Comparison of ENCODE assay signal across 10 cellular contexts in the genomic region with DNA sequence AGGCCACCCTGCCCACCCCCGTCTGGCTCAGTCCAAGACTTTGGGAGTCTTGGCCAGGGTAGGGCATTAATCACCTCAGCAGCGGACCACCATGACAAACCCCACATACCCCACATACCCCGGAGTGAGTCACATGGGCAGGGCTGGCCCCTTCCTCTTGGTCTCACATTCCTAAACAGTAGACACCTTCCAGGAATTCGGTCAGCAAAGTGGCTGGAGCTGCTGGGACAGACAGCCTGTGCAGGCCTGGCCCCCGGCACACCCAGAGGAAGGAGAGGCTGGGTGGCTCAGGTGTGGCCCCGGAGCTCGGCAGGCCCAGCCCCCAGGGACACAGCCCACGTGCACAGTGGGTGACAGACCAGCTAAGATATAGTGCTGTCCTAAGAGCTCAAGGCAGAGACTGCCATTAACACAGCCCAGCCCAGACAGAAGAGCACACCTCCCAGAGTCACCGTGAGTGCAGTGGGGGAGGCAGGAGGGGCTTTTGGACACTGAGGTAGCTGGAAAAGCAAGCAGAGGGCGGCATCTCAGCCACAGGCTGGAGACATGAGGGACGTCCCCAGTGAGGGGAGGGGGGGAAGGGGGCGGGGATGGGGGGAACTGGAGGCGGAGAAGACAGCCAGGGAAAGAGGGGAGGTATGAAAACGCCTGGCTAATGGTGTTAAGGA. TPM values are rescaled to one million over a fixed set of nuclear protein-coding genes. Genes with fewer than 3 reads are reported as not detected.
DNase-seq lines count a peak whose midpoint lies in the region; ATAC-seq, FAIRE-seq and TF ChIP-seq lines count a peak whose summit lies in the region.
"Had no signal": no experiment of that assay in that cellular context is flagged by ENCODE, and none has a peak within 500 bp of the region (broad histone marks: within the 10 kb centered on the region; RNA-seq: fewer than 3 reads in every experiment).

No MANE protein-coding gene starts in this region.

- H3K4me3 ChIP-seq in astrocyte (ENCODE audit: insufficient read depth, low read depth, low read length) (no peak overlapping the region), keratinocyte (ENCODE audit: control insufficient read depth in 2 of 3, extremely low read depth in 1 of 3, insufficient read depth in 2 of 3, low read depth in 1 of 3, low read length in 3 of 3) (peak overlapping the region; percentile 14 to 55 (median 41)), thyroid gland (replicated peaks in 1 of 3) (no peak overlapping the region)

- no peaks in the 10 kb centered on the region for H3K9me3 ChIP-seq in astrocyte (ENCODE audit: insufficient read depth, low read depth, low read length)
- H3K9me3 ChIP-seq in keratinocyte (ENCODE audit: control insufficient read depth, low read depth, low read length) = no peaks in the 10 kb centered on the region
- H3K9me3 ChIP-seq in thyroid gland = no peaks in the 10 kb centered on the region

- peaks cover 25% of the 10 kb centered on the region for H3K4me1 Mint-ChIP-seq in astrocyte (ENCODE audit: low read depth, unreplicated experiment)

- intact Hi-C loops in thyroid gland (cut with DNase I) = no loop called here

- no peaks in the 10 kb centered on the region for H3K27me3 ChIP-seq in astrocyte (ENCODE audit: insufficient read depth, low read length)
- no peaks in the 10 kb centered on the region for H3K27me3 ChIP-seq in keratinocyte (ENCODE audit: control insufficient read depth, extremely low read depth, insufficient read depth, low read length)
- no peaks in the 10 kb centered on the region for H3K27me3 ChIP-seq in thyroid gland

- dilution Hi-C loops in keratinocyte (cut with MboI; ENCODE audit: extremely low pct_ligation_motif_present, low sequenced_read_pairs) = no loop called here

- H3K27me3 Mint-ChIP-seq in astrocyte (ENCODE audit: low read depth, unreplicated experiment) = no peaks in the 10 kb centered on the region

- peak overlapping the region; percentile 92 for H3K27ac Mint-ChIP-seq in astrocyte (ENCODE audit: unreplicated experiment)

- H3K4me1 ChIP-seq in astrocyte (ENCODE audit: insufficient read depth, low read length) (peaks cover 60% of the 10 kb centered on the region), keratinocyte (ENCODE audit: control insufficient read depth, extremely low read depth, insufficient read depth, low read length) (peaks cover 58% of the 10 kb centered on the region), thyroid gland (peaks cover 48 to 62% of the 10 kb centered on the region in 2 donors)

- H3K4me2 ChIP-seq in astrocyte (ENCODE audit: low read length) (peak overlapping the region; percentile 80), keratinocyte (ENCODE audit: control insufficient read depth, extremely low read depth, insufficient read depth, low read depth, low read length) (peak overlapping the region; percentile 82)

- FAIRE-seq in astrocyte (lab: Jason Lieb, UNC) (no peak), keratinocyte (lab: Jason Lieb, UNC) (peak; percentile 97)
- FAIRE-seq: GM18507 had no signal

- no peaks in the 10 kb centered on the region for H3K9me3 Mint-ChIP-seq in astrocyte (ENCODE audit: unreplicated experiment)

- H3K4me3 Mint-ChIP-seq in astrocyte (ENCODE audit: unreplicated experiment) = no peak overlapping the region

- peak in 1 of 2 donors; percentile 12 for TF ChIP-seq POLR2A in thyroid gland (IDR thresholded peaks at IDR 0.05)

- H4K20me1 ChIP-seq in astrocyte (ENCODE audit: insufficient read depth, low read length) (no peaks in the 10 kb centered on the region), keratinocyte (ENCODE audit: control insufficient read depth, extremely low read depth, insufficient read depth, low read length) (no peaks in the 10 kb centered on the region)

- 26 to 42% methylated on average over 12 to 14 of the region's 14 CpGs for WGBS in thyroid gland, 2 donors

- peaks cover 4% of the 10 kb centered on the region for H3K36me3 Mint-ChIP-seq in astrocyte (ENCODE audit: low read depth, unreplicated experiment)

- DNase-seq in HT-29 (ENCODE audit: low spot score) (peak; percentile 14), astrocyte (ENCODE audit: low read depth) (peak; percentile 95), keratinocyte (ENCODE audit: low read depth, low spot score) (peak; percentile 99), thyroid gland (peak; percentile 83 to 85), COLO668 (lab: John Stamatoyannopoulos, UW; ENCODE audit: unreplicated experiment) (no peak), UCSD-AML1 (lab: John Stamatoyannopoulos, UW; ENCODE audit: unreplicated experiment) (no peak), activated gamma-delta T cell (lab: John Stamatoyannopoulos, UW) (no peak)
- DNase-seq: NK-92 treated with Interleukin-12 subunit alpha and Interleukin-12 subunit beta, amount 100 ng/mL, for 24 hours had no signal

- TF ChIP-seq CTCF in astrocyte (IDR thresholded peaks at IDR 0.05; ENCODE audit: insufficient read depth, low read depth, low read length) (no peak), keratinocyte (optimal IDR thresholded peaks at IDR 0.05 in 1 of 3, IDR thresholded peaks at IDR 0.05 in 1 of 3, conservative IDR thresholded peaks at IDR 0.05 in 1 of 3; ENCODE audit: extremely low read depth in 1 of 3, insufficient read depth in 2 of 3, low read length in 3 of 3) (no peak), thyroid gland (IDR thresholded peaks at IDR 0.05) (no peak)

- H3K79me2 ChIP-seq in astrocyte (ENCODE audit: insufficient read depth, low read length) (peaks cover 75% of the 10 kb centered on the region), keratinocyte (ENCODE audit: control insufficient read depth, insufficient read depth, low read length) (peaks cover 74% of the 10 kb centered on the region)

- H3K36me3 ChIP-seq in astrocyte (ENCODE audit: insufficient read depth, low read length) (no peaks in the 10 kb centered on the region), keratinocyte (ENCODE audit: control insufficient read depth in 2 of 2, extremely low read depth in 1 of 2, insufficient read depth in 2 of 2, low read length in 2 of 2) (peaks cover 0 to 8% of the 10 kb centered on the region in 2 experiments), thyroid gland (no peaks in the 10 kb centered on the region)

- H2AFZ ChIP-seq in astrocyte (ENCODE audit: low read depth, low read length) (no peak overlapping the region), keratinocyte (ENCODE audit: control insufficient read depth, low read length) (peak overlapping the region; percentile 20)

- H3K9ac ChIP-seq in astrocyte (ENCODE audit: low read length) (peak overlapping the region; percentile 65), keratinocyte (ENCODE audit: control insufficient read depth, extremely low read depth, insufficient read depth, low read length) (peak overlapping the region; percentile 76)

- no peak for ATAC-seq in HG03135 (IDR thresholded peaks at IDR 0.05; ENCODE audit: unreplicated experiment)

- H3K27ac ChIP-seq in astrocyte (ENCODE audit: low read depth, low read length) (peak overlapping the region; percentile 82), keratinocyte (ENCODE audit: control insufficient read depth, insufficient read depth, low read length) (peak overlapping the region; percentile 88), thyroid gland (peak overlapping the region; percentile 84 to 92 (median 90))

- peaks cover 6% of the 10 kb centered on the region for H3K9me1 ChIP-seq in keratinocyte (ENCODE audit: control insufficient read depth, extremely low read depth, insufficient read depth, low read length)

RNA-seq across cellular contexts. Expression of gene CCDC85C, which starts 24.0 kb away (rescaled TPM):
- 23.8 and 30.7 TPM in 2 replicates for total RNA-seq in HT-29 (2014; rRNA removed; shearing (Covaris generic))
- total RNA-seq in astrocyte = 8.4 and 16.6 TPM in 2 replicates
- 13.2 to 20.5 TPM (median 13.9 TPM) in 3 replicates for polyA plus RNA-seq in keratinocyte
- polyA plus RNA-seq in keratinocyte (2011; ENCODE audit: low read depth) = 11.3 TPM
- polyA plus RNA-seq in keratinocyte (2011; cell fraction: cytosol; rRNA removed) = 11.4 and 22.7 TPM in 2 replicates
- polyA plus RNA-seq in keratinocyte (2011; cell fraction: nucleus; rRNA removed) = 18.7 and 22.5 TPM in 2 replicates
- polyA plus RNA-seq in keratinocyte (2012; ENCODE audit: low replicate concordance) = 18.3 and 33.3 TPM in 2 replicates
- 21.5 to 37.0 TPM (median 30.4 TPM) in 3 replicates for polyA minus RNA-seq in keratinocyte
- polyA minus RNA-seq in keratinocyte (2011; cell fraction: cytosol; rRNA and poly(A)+ RNA removed) = 44.9 TPM
- polyA minus RNA-seq in keratinocyte (2011; cell fraction: nucleus; rRNA and poly(A)+ RNA removed) = 14.4 and 18.8 TPM in 2 replicates
- total RNA-seq in thyroid gland = 10 to 100 TPM in 3 of 4 donors, 1 to 10 TPM in 1; 8.6 to 28.3 (median 17.3) TPM

Comparison
In these comparisons a context has a peak if more than half of its experiments do, and no peak if none do; other contexts are left out.
1. DNase-seq: peak in HT-29 (single experiment), astrocyte (single experiment), keratinocyte (single experiment) and thyroid gland (2 of 2); none in COLO668 (single experiment), UCSD-AML1 (single experiment) and activated gamma-delta T cell (single experiment).
2. H3K4me3 ChIP-seq: peak in keratinocyte (3 of 3); none in astrocyte (single experiment) and thyroid gland (0 of 3).
3. Peak in every context shown above with its lines, with median percentiles within 50 percentile points of each other: H3K27ac ChIP-seq.